Comparison of ENCODE assay signal across 1 cellular context in genomic region chr6:116570856-116571682, GRCh38.
TF ChIP-seq lines count a peak whose summit lies in the region.

A gene with protein sequence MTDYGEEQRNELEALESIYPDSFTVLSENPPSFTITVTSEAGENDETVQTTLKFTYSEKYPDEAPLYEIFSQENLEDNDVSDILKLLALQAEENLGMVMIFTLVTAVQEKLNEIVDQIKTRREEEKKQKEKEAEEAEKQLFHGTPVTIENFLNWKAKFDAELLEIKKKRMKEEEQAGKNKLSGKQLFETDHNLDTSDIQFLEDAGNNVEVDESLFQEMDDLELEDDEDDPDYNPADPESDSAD (plus strand): TSS chr6:116571504. CDS start chr6:116571583, 79 bp downstream.

TF ChIP-seq in HepG2, 621 proteins besides CTCF, POLR2A, EP300 and RAD21 (continued from another document and continues in another):
- TF ChIP-seq BRF2 (CRISPR knock-in tag; IDR thresholded peaks at IDR 0.05) (peak; percentile 97), MEIS1 (CRISPR knock-in tag; IDR thresholded peaks at IDR 0.05; ENCODE audit: borderline replicate concordance) (peak; percentile 99; the same call in 1 of the 2 replicates), NR3C1 (CRISPR knock-in tag; IDR thresholded peaks at IDR 0.05) (no peak), ZNF639 (CRISPR knock-in tag; conservative IDR thresholded peaks at IDR 0.05) (peak; percentile 95), HHEX (CRISPR knock-in tag; IDR thresholded peaks at IDR 0.05) (0 out of 2 replicates have a peak, but pooled peaks have one; percentile 34), PHB2 (IDR thresholded peaks at IDR 0.05; ENCODE audit: partially characterized antibody) (no peak), CEBPZ (IDR thresholded peaks at IDR 0.05; ENCODE audit: low read length) (no peak), FOXP1 (IDR thresholded peaks at IDR 0.05) (no peak), FOXP1 (CRISPR knock-in tag; IDR thresholded peaks at IDR 0.05) (peak; percentile 41; the same call in 1 of the 2 replicates), ZNF788 (CRISPR knock-in tag; IDR thresholded peaks at IDR 0.05; ENCODE audit: borderline replicate concordance) (peak; percentile 98; the same call in 1 of the 2 replicates), ZNF615 (CRISPR knock-in tag; IDR thresholded peaks at IDR 0.05; ENCODE audit: borderline replicate concordance) (peak; percentile 71; the same call in 1 of the 2 replicates), SUZ12 (IDR thresholded peaks at IDR 0.05; ENCODE audit: low read depth, low read length) (no peak), STAT5B (CRISPR knock-in tag; IDR thresholded peaks at IDR 0.05) (0 out of 2 replicates have a peak, but pooled peaks have one; percentile 43), GZF1 (CRISPR knock-in tag; IDR thresholded peaks at IDR 0.05) (peak; percentile 88), JARID2 (CRISPR knock-in tag; IDR thresholded peaks at IDR 0.05; ENCODE audit: insufficient replicate concordance) (no peak), ZNF772 (CRISPR knock-in tag; IDR thresholded peaks at IDR 0.05) (peak; percentile 78; the same call in 1 of the 2 replicates), ZSCAN25 (CRISPR knock-in tag; IDR thresholded peaks at IDR 0.05) (peak; percentile 64; the same call in 1 of the 2 replicates), ZNF7 (CRISPR knock-in tag; IDR thresholded peaks at IDR 0.05) (no peak), ZSCAN20 (CRISPR knock-in tag; IDR thresholded peaks at IDR 0.05; ENCODE audit: borderline replicate concordance) (peak; percentile 57; the same call in 1 of the 2 replicates), ZBTB7A (CRISPR knock-in tag; IDR thresholded peaks at IDR 0.05) (peak; percentile 66), SCMH1 (CRISPR knock-in tag; IDR thresholded peaks at IDR 0.05; ENCODE audit: borderline replicate concordance) (no peak), ZNF780A (CRISPR knock-in tag; IDR thresholded peaks at IDR 0.05) (no peak), SNRNP70 (IDR thresholded peaks at IDR 0.05; ENCODE audit: low read depth, low read length) (no peak), CCAR2 (optimal IDR thresholded peaks at IDR 0.05; ENCODE audit: low read depth, low read length) (no peak), ZNF781 (CRISPR knock-in tag; IDR thresholded peaks at IDR 0.05; ENCODE audit: borderline replicate concordance, not compliant biosample characterization) (peak; percentile 64), ZNF225 (CRISPR knock-in tag; IDR thresholded peaks at IDR 0.05) (peak; percentile 88; the same call in 1 of the 2 replicates), HIC2 (CRISPR knock-in tag; IDR thresholded peaks at IDR 0.05; ENCODE audit: low read depth) (no peak), ZNF678 (CRISPR knock-in tag; IDR thresholded peaks at IDR 0.05) (0 out of 2 replicates have a peak, but pooled peaks have one; percentile 73), MXD4 (CRISPR knock-in tag; IDR thresholded peaks at IDR 0.05) (peak; percentile 95), KLF11 (CRISPR knock-in tag; IDR thresholded peaks at IDR 0.05) (peak; percentile 93; the same call in 1 of the 2 replicates), MED8 (CRISPR knock-in tag; IDR thresholded peaks at IDR 0.05; ENCODE audit: insufficient replicate concordance) (peak; percentile 40)
- TF ChIP-seq, protein P1, sequence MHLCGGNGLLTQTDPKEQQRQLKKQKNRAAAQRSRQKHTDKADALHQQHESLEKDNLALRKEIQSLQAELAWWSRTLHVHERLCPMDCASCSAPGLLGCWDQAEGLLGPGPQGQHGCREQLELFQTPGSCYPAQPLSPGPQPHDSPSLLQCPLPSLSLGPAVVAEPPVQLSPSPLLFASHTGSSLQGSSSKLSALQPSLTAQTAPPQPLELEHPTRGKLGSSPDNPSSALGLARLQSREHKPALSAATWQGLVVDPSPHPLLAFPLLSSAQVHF (CRISPR knock-in tag; IDR thresholded peaks at IDR 0.05), result peak; percentile 61; the same call in 1 of the 2 replicates
- TF ChIP-seq, protein P2, sequence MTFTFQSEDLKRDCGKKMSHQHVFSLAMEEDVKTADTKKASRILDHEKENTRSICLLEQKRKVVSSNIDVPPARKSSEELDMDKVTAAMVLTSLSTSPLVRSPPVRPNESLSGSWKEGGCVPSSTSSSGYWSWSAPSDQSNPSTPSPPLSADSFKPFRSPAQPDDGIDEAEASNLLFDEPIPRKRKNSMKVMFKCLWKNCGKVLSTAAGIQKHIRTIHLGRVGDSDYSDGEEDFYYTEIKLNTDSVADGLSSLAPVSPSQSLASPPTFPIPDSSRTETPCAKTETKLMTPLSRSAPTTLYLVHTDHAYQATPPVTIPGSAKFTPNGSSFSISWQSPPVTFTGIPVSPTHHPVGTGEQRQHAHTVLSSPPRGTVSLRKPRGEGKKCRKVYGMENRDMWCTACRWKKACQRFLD (CRISPR knock-in tag; IDR thresholded peaks at IDR 0.05; ENCODE audit: borderline replicate concordance), result peak; percentile 72; the same call in 1 of the 2 replicates
- TF ChIP-seq, protein P3, sequence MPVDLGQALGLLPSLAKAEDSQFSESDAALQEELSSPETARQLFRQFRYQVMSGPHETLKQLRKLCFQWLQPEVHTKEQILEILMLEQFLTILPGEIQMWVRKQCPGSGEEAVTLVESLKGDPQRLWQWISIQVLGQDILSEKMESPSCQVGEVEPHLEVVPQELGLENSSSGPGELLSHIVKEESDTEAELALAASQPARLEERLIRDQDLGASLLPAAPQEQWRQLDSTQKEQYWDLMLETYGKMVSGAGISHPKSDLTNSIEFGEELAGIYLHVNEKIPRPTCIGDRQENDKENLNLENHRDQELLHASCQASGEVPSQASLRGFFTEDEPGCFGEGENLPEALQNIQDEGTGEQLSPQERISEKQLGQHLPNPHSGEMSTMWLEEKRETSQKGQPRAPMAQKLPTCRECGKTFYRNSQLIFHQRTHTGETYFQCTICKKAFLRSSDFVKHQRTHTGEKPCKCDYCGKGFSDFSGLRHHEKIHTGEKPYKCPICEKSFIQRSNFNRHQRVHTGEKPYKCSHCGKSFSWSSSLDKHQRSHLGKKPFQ (CRISPR knock-in tag; IDR thresholded peaks at IDR 0.05; ENCODE audit: insufficient replicate concordance), result peak; percentile 35
- TF ChIP-seq, protein P4, sequence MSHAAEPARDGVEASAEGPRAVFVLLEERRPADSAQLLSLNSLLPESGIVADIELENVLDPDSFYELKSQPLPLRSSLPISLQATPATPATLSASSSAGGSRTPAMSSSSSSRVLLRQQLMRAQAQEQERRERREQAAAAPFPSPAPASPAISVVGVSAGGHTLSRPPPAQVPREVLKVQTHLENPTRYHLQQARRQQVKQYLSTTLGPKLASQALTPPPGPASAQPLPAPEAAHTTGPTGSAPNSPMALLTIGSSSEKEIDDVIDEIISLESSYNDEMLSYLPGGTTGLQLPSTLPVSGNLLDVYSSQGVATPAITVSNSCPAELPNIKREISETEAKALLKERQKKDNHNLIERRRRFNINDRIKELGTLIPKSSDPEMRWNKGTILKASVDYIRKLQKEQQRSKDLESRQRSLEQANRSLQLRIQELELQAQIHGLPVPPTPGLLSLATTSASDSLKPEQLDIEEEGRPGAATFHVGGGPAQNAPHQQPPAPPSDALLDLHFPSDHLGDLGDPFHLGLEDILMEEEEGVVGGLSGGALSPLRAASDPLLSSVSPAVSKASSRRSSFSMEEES (CRISPR knock-in tag; IDR thresholded peaks at IDR 0.05), result peak; percentile 70
- TF ChIP-seq, protein P5, sequence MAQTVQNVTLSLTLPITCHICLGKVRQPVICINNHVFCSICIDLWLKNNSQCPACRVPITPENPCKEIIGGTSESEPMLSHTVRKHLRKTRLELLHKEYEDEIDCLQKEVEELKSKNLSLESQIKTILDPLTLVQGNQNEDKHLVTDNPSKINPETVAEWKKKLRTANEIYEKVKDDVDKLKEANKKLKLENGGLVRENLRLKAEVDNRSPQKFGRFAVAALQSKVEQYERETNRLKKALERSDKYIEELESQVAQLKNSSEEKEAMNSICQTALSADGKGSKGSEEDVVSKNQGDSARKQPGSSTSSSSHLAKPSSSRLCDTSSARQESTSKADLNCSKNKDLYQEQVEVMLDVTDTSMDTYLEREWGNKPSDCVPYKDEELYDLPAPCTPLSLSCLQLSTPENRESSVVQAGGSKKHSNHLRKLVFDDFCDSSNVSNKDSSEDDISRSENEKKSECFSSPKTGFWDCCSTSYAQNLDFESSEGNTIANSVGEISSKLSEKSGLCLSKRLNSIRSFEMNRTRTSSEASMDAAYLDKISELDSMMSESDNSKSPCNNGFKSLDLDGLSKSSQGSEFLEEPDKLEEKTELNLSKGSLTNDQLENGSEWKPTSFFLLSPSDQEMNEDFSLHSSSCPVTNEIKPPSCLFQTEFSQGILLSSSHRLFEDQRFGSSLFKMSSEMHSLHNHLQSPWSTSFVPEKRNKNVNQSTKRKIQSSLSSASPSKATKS (CRISPR knock-in tag; IDR thresholded peaks at IDR 0.05), result no peak
